1 cellular context compared by ENCODE assay signal in genomic region chr9:83708515-83709158, GRCh38.
TF ChIP-seq lines count a peak whose summit lies in the region.

No MANE protein-coding gene starts in this region.

TF ChIP-seq in liver, 16 proteins besides CTCF, POLR2A, EP300 and RAD21 (continued from another document):
- TF ChIP-seq REST (IDR thresholded peaks at IDR 0.05) (peak; percentile 83), TAF1 (conservative IDR thresholded peaks at IDR 0.05) (peak; percentile 83), GABPA (IDR thresholded peaks at IDR 0.05 in 1 of 2, conservative IDR thresholded peaks at IDR 0.05 in 1 of 2) (no peak)
